In genomic region chr1:32179443-32180185, GRCh38 we compare ENCODE assay signal across 1 cellular context.
TF ChIP-seq lines count a peak whose summit lies in the region.

Gene TXLNA, plus strand, starts transcription at chr1:32179675. Its CDS starts 671 bp downstream, at chr1:32180346.

TF ChIP-seq in K562, 482 proteins besides CTCF, POLR2A, EP300 and RAD21 (continued from another document and continues in another):
- peak; percentile 86; the same call in 1 of the 2 replicates for TF ChIP-seq FOXP4 (CRISPR knock-in tag; IDR thresholded peaks at IDR 0.05; ENCODE audit: borderline replicate concordance)
- TF ChIP-seq, protein P1, sequence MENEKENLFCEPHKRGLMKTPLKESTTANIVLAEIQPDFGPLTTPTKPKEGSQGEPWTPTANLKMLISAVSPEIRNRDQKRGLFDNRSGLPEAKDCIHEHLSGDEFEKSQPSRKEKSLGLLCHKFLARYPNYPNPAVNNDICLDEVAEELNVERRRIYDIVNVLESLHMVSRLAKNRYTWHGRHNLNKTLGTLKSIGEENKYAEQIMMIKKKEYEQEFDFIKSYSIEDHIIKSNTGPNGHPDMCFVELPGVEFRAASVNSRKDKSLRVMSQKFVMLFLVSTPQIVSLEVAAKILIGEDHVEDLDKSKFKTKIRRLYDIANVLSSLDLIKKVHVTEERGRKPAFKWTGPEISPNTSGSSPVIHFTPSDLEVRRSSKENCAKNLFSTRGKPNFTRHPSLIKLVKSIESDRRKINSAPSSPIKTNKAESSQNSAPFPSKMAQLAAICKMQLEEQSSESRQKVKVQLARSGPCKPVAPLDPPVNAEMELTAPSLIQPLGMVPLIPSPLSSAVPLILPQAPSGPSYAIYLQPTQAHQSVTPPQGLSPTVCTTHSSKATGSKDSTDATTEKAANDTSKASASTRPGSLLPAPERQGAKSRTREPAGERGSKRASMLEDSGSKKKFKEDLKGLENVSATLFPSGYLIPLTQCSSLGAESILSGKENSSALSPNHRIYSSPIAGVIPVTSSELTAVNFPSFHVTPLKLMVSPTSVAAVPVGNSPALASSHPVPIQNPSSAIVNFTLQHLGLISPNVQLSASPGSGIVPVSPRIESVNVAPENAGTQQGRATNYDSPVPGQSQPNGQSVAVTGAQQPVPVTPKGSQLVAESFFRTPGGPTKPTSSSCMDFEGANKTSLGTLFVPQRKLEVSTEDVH (IDR thresholded peaks at IDR 0.05; ENCODE audit: low read depth, partially characterized antibody), result no peak
- peak in 1 of 2 experiments; percentile 44; a peak in 1 of 4 replicates for TF ChIP-seq BCLAF1 (IDR thresholded peaks at IDR 0.05; ENCODE audit: borderline replicate concordance in 1 of 2, control insufficient read depth in 1 of 2, low read depth in 2 of 2, low read length in 1 of 2)
- TF ChIP-seq MCM2 (IDR thresholded peaks at IDR 0.05; ENCODE audit: low read depth), result no peak
- TF ChIP-seq CHD4 (IDR thresholded peaks at IDR 0.05; ENCODE audit: insufficient read depth, insufficient replicate concordance, low read depth, low read length, poor library complexity, severe bottlenecking), result no peak
- no peak for TF ChIP-seq ZNF124 (CRISPR knock-in tag; IDR thresholded peaks at IDR 0.05)
- TF ChIP-seq, protein P2, sequence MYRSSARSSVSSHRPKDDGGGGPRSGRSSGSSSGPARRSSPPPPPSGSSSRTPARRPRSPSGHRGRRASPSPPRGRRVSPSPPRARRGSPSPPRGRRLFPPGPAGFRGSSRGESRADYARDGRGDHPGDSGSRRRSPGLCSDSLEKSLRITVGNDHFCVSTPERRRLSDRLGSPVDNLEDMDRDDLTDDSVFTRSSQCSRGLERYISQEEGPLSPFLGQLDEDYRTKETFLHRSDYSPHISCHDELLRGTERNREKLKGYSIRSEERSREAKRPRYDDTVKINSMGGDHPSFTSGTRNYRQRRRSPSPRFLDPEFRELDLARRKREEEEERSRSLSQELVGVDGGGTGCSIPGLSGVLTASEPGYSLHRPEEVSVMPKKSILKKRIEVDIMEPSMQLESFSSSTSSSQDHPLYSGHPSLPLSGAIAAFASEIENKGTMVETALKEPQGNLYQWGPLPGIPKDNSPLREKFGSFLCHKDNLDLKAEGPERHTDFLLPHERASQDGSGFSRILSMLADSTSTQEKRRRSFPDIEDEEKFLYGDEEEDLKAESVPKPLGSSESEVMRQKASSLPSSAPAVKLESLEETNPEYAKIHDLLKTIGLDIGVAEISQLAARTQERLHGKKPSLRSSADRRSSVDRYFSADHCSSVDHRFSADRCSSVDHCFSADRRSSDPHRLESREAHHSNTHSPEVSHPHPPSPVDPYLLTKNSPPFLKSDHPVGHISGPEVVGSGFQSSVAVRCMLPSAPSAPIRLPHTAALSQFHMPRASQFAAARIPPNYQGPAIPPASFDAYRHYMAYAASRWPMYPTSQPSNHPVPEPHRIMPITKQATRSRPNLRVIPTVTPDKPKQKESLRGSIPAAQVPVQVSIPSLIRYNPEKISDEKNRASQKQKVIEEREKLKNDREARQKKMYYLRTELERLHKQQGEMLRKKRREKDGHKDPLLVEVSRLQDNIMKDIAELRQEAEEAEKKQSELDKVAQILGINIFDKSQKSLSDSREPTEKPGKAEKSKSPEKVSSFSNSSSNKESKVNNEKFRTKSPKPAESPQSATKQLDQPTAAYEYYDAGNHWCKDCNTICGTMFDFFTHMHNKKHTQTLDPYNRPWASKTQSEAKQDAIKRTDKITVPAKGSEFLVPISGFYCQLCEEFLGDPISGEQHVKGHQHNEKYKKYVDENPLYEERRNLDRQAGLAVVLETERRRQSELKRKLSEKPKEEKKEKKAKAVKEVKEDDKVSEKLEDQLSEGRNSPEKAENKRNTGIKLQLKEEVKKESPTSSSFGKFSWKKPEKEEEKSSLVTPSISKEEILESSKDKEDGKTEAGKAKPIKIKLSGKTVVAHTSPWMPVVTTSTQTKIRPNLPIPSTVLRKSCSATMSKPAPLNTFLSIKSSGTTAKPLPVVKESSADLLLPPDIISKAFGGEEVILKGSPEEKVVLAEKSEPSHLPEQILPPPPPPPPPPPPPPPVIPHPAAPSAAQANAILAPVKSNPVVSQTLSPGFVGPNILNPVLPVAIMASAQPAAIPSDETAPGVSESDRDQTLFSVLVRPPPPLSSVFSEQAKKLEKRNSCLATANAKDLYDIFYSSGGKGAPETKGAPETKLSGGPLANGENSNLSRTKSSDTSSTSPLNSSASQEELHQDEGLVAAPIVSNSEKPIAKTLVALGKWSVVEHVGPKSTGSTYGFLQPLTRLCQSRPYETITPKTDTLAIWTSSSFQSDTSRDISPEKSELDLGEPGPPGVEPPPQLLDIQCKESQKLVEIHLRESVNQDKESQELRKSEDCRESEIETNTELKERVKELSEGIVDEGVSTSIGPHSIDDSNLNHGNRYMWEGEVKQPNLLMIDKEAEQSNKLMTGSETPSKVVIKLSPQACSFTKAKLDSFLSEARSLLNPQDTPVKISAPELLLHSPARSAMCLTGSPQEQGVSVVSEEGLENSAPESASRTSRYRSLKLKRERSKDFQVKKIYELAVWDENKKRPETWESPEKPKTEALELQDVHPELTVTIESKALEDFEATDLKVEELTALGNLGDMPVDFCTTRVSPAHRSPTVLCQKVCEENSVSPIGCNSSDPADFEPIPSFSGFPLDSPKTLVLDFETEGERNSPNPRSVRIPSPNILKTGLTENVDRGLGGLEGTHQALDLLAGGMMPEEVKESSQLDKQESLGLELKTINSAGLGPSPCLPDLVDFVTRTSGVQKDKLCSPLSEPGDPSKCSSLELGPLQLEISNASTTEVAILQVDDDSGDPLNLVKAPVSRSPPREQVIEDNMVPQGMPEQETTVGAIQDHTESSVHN (IDR thresholded peaks at IDR 0.05; ENCODE audit: borderline replicate concordance in 1 of 2, low read depth in 1 of 2), result no peak
- TF ChIP-seq ZNF311 (CRISPR knock-in tag; IDR thresholded peaks at IDR 0.05), result no peak
- no peak for TF ChIP-seq PHF21A (IDR thresholded peaks at IDR 0.05; ENCODE audit: borderline replicate concordance, low read depth)
- TF ChIP-seq PTBP1 (IDR thresholded peaks at IDR 0.05; ENCODE audit: low read depth, low read length), result no peak
- TF ChIP-seq CEBPB (tag; IDR thresholded peaks at IDR 0.05), result no peak
- TF ChIP-seq, protein P3, sequence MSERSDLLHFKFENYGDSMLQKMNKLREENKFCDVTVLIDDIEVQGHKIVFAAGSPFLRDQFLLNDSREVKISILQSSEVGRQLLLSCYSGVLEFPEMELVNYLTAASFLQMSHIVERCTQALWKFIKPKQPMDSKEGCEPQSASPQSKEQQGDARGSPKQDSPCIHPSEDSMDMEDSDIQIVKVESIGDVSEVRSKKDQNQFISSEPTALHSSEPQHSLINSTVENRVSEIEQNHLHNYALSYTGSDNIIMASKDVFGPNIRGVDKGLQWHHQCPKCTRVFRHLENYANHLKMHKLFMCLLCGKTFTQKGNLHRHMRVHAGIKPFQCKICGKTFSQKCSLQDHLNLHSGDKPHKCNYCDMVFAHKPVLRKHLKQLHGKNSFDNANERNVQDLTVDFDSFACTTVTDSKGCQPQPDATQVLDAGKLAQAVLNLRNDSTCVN (CRISPR knock-in tag; IDR thresholded peaks at IDR 0.05), result no peak
- 0 out of 2 replicates have a peak, but pooled peaks have one; percentile 75 for TF ChIP-seq ZBTB9 (CRISPR knock-in tag; IDR thresholded peaks at IDR 0.05)
- no peak for TF ChIP-seq ZNF699 (CRISPR knock-in tag; IDR thresholded peaks at IDR 0.05; ENCODE audit: insufficient replicate concordance)
- no peak for TF ChIP-seq SREBF1 (IDR thresholded peaks at IDR 0.05; ENCODE audit: borderline replicate concordance, low read depth, low read length)
- TF ChIP-seq TEAD4 (IDR thresholded peaks at IDR 0.05; ENCODE audit: low read length), result peak; percentile 8; the same call in 1 of the 2 replicates
- TF ChIP-seq TEAD4 (CRISPR knock-in tag; IDR thresholded peaks at IDR 0.05; ENCODE audit: borderline replicate concordance), result no peak
- TF ChIP-seq HLTF (IDR thresholded peaks at IDR 0.05), result no peak
- peak; percentile 91 for TF ChIP-seq KLF1 (tag; IDR thresholded peaks at IDR 0.05)
- TF ChIP-seq RHOXF2B (CRISPR knock-in tag; conservative IDR thresholded peaks at IDR 0.05), result no peak
- no peak for TF ChIP-seq SAFB2 (IDR thresholded peaks at IDR 0.05; ENCODE audit: borderline replicate concordance, low read depth, low read length, severe bottlenecking)
- no peak for TF ChIP-seq SFPQ (IDR thresholded peaks at IDR 0.05; ENCODE audit: low read depth, low read length)
- TF ChIP-seq CXXC5 (CRISPR knock-in tag; IDR thresholded peaks at IDR 0.05), result peak; percentile 95
- TF ChIP-seq HIVEP1 (CRISPR knock-in tag; IDR thresholded peaks at IDR 0.05), result 0 out of 2 replicates have a peak, but pooled peaks have one; percentile 34
- TF ChIP-seq, protein P4, sequence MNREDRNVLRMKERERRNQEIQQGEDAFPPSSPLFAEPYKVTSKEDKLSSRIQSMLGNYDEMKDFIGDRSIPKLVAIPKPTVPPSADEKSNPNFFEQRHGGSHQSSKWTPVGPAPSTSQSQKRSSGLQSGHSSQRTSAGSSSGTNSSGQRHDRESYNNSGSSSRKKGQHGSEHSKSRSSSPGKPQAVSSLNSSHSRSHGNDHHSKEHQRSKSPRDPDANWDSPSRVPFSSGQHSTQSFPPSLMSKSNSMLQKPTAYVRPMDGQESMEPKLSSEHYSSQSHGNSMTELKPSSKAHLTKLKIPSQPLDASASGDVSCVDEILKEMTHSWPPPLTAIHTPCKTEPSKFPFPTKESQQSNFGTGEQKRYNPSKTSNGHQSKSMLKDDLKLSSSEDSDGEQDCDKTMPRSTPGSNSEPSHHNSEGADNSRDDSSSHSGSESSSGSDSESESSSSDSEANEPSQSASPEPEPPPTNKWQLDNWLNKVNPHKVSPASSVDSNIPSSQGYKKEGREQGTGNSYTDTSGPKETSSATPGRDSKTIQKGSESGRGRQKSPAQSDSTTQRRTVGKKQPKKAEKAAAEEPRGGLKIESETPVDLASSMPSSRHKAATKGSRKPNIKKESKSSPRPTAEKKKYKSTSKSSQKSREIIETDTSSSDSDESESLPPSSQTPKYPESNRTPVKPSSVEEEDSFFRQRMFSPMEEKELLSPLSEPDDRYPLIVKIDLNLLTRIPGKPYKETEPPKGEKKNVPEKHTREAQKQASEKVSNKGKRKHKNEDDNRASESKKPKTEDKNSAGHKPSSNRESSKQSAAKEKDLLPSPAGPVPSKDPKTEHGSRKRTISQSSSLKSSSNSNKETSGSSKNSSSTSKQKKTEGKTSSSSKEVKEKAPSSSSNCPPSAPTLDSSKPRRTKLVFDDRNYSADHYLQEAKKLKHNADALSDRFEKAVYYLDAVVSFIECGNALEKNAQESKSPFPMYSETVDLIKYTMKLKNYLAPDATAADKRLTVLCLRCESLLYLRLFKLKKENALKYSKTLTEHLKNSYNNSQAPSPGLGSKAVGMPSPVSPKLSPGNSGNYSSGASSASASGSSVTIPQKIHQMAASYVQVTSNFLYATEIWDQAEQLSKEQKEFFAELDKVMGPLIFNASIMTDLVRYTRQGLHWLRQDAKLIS (CRISPR knock-in tag; IDR thresholded peaks at IDR 0.05), result peak; percentile 84; the same call in 1 of the 2 replicates
- no peak for TF ChIP-seq RAD51 (IDR thresholded peaks at IDR 0.05; ENCODE audit: borderline replicate concordance, low read depth)
- TF ChIP-seq POLR3A (IDR thresholded peaks at IDR 0.05; ENCODE audit: borderline replicate concordance, extremely low read depth, insufficient read depth, insufficient read length), result no peak
